16 cellular contexts compared by ENCODE assay signal in the genomic region with DNA sequence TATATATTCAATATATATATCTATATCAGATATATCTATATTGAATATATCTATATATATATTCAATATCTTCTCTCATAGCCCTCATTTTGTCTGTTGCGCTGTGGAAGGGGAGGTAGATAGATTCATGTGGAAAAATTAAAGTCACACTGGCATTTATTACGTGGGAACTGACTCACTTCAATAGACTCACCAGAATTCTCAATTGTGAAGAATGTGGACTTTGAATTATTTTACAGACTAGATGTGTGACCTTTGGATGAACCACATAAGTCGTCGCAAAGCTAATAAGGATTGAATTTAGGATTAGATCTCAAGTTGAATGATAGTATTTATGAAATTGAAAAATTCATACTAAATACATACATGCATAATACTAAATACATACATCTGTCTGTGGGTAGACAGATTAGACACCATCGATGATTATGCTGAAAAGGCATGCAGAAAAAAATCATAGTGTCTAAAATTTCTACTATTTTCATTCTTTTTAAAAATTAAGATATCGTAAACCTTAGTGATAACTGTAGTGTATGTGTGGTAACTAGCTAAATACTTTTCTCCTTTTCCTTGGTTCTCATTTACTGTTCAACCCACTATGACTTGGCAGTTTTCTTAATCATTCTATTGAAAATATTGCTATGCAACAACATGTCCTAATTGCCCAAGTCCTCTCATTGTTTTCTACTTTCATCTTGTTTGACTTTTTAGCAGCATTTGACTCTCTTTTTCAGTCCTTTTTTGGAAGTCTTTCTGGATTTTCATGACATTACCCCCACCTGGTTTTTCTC.
"Had no signal": no experiment of that assay in that cellular context is flagged by ENCODE, and none has a peak within 500 bp of the region (broad histone marks: within the 10 kb centered on the region; RNA-seq: fewer than 3 reads in every experiment).

No MANE protein-coding gene starts in this region.

- H3K36me3 ChIP-seq: gastrocnemius medialis, WERI-Rb-1 had no signal

- ATAC-seq: activated naive CD4-positive, alpha-beta T cell treated with anti-CD3 and anti-CD28 coated beads, Interleukin-2, amount 50 U/mL, for 72 hours; gastrocnemius medialis; left ventricle myocardium superior; natural killer cell; stimulated activated naive CD8-positive, alpha-beta T cell treated with anti-CD3 and anti-CD28 coated beads, Interleukin-15, Interleukin-2, amounts not matched to agents 100 U/mL and 50 U/mL, for 24 hours; T-cell had no signal

- H3K27me3 ChIP-seq: gastrocnemius medialis had no signal

- DNase-seq: activated T-cell treated with anti-CD3 and anti-CD28 coated beads, Interleukin-2, amount 50 U/mL, for 1 hour; cerebellar nuclear complex; cortex of kidney; gastrocnemius medialis; hippocampal formation; left ventricle myocardium superior; midbrain; natural killer cell; retina; stimulated activated CD4-positive, alpha-beta T cell treated with anti-CD3 and anti-CD28 coated beads, Interleukin-12 subunit alpha, Interleukin-12 subunit beta, amount 100 ng/mL, for 4 hours; stimulated activated CD4-positive, alpha-beta T cell treated with anti-CD3 and anti-CD28 coated beads, Interleukin-4, amount 100 ng/mL, for 4 hours; stimulated activated naive CD8-positive, alpha-beta T cell treated with anti-CD3 and anti-CD28 coated beads, Interleukin-15, Interleukin-2, amounts not matched to agents 100 U/mL and 50 U/mL, for 24 hours; T-cell; WERI-Rb-1 had no signal

- H3K27ac ChIP-seq: epithelial cell of prostate, gastrocnemius medialis, WERI-Rb-1 had no signal

- H3K9me3 ChIP-seq: gastrocnemius medialis had no signal

- H3K4me3 ChIP-seq: gastrocnemius medialis had no signal
